19 cellular contexts compared by ENCODE assay signal in the genomic region with DNA sequence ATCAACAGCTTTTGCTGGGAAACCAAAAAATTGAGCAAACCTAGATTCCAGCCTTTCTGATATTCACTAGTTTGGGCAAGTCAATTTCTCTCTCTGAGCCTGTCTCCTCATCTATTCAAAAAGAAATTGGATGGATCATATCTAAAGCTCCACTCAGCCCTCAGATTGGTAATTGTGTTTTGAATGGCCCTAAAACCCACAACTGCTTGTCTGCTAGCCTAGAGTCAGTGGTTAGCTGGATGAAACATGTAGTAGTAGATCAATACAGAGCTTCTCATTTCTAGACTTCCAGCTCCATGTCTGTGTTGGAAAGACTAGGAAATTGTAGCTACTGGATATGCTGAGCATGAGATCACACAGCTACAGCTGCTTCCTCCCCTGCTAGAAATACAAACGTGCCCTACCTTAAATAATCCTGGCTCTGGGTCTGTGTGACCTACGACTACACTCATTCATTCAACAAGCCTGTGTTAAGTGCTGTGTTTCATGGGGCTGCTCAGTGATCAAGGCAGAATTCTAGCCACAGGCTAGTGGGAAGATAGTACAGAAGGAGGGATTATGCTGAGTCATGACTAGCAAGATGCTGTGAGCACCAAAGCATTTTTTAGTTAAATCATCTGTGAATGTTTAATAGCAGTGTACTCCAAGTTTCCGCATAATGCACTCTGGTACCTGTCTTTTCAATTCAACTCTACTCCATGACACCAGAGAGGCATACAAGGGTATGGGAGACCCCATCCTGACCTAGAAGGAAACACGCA. TPM values are rescaled to one million over a fixed set of nuclear protein-coding genes. Genes with fewer than 3 reads are reported as not detected.
A peak's percentile ranks its signal among the peaks of the same experiment; 100 is the strongest.
DNase-seq lines count a peak whose midpoint lies in the region; ATAC-seq and TF ChIP-seq lines count a peak whose summit lies in the region.
"Had no signal": no experiment of that assay in that cellular context is flagged by ENCODE, and none has a peak within 500 bp of the region (broad histone marks: within the 10 kb centered on the region; RNA-seq: fewer than 3 reads in every experiment).

No MANE protein-coding gene starts in this region.

- ATAC-seq in IMR-90 (ENCODE audit: low read depth), result peak; percentile 44
- ATAC-seq in GM21447 (IDR thresholded peaks at IDR 0.05; ENCODE audit: unreplicated experiment), result no peak

- no peak overlapping the region for H3K9ac ChIP-seq in IMR-90 (ENCODE audit: low read depth, low read length)

- H3K9me3 Mint-ChIP-seq in neural crest cell, result no peaks in the 10 kb centered on the region
- H3K9me3 Mint-ChIP-seq: activated CD4-positive, alpha-beta memory T cell treated with anti-CD3 and anti-CD28 coated beads for 36 hours; activated T-helper 1 cell treated with anti-CD3 and anti-CD28 coated beads, Interleukin-12 subunit alpha, Interleukin-12 subunit beta, Interleukin-2, Interleukin-4 antibody, amounts not matched to agents 30 ng/mL and 10 ng/mL and 1 ng/mL, durations not matched to agents 14 hours and 24 hours and 36 hours had no signal

- TF ChIP-seq POLR2A in IMR-90 (IDR thresholded peaks at IDR 0.05; ENCODE audit: low read depth, low read length), result no peak

- H2AFZ ChIP-seq in IMR-90 (replicated peaks; ENCODE audit: low read length, poor library complexity), result no peak overlapping the region

- H2BK20ac ChIP-seq in IMR-90 (ENCODE audit: low read depth, low read length), result no peak overlapping the region

- no peaks in the 10 kb centered on the region for H3K36me3 Mint-ChIP-seq in neural crest cell (ENCODE audit: low read depth)
- H3K36me3 Mint-ChIP-seq: activated CD4-positive, alpha-beta memory T cell treated with anti-CD3 and anti-CD28 coated beads for 36 hours; CD8-positive, alpha-beta memory T cell had no signal

- peak overlapping the region; percentile 48 for H3K27ac Mint-ChIP-seq in neural crest cell (ENCODE audit: unreplicated experiment)
- H3K27ac Mint-ChIP-seq: activated CD4-positive, alpha-beta memory T cell treated with anti-CD3 and anti-CD28 coated beads for 36 hours; activated T-helper 1 cell treated with anti-CD3 and anti-CD28 coated beads, Interleukin-12 subunit alpha, Interleukin-12 subunit beta, Interleukin-2, Interleukin-4 antibody, amounts not matched to agents 30 ng/mL and 10 ng/mL and 1 ng/mL, durations not matched to agents 14 hours and 24 hours and 36 hours had no signal

- H3K27me3 ChIP-seq in IMR-90 (ENCODE audit: control insufficient read depth, insufficient read depth, low read length), result no peaks in the 10 kb centered on the region

- H3K4ac ChIP-seq in IMR-90 (ENCODE audit: low read depth, low read length), result no peak overlapping the region

- H3K4me3 ChIP-seq in IMR-90 (ENCODE audit: insufficient read depth, low read depth, low read length), result no peak overlapping the region

- no peak overlapping the region for H4K8ac ChIP-seq in IMR-90 (ENCODE audit: low read depth in 2 of 2, low read length in 2 of 2)

- peak; percentile 38 for DNase-seq in NCI-H748 (lab: John Stamatoyannopoulos, UW; ENCODE audit: unreplicated experiment)
- no peak for DNase-seq in NCI-H748 treated with DMSO at 0.1 percent for 48 hours (lab: John Stamatoyannopoulos, UW)
- no peak for DNase-seq in IMR-90
- DNase-seq in dermis blood vessel endothelial cell, result peak; percentile 11
- no peak for DNase-seq in neural crest cell (ENCODE audit: low read depth, low spot score)
- no peak for DNase-seq in activated CD4-positive, alpha-beta T cell treated with anti-CD3 and anti-CD28 coated beads, Interleukin-2, amount 50 U/mL, for 48 hours
- no peak for DNase-seq in SK-N-DZ (ENCODE audit: low spot score)
- DNase-seq: activated CD4-positive, alpha-beta memory T cell treated with anti-CD3 and anti-CD28 coated beads for 36 hours; anterior cingulate cortex; CD8-positive, alpha-beta memory T cell; NCI-H146; NCI-H524 treated with DMSO at 0.1 percent for 48 hours; retina; RPMI8226 had no signal

- H3K27ac ChIP-seq in IMR-90 (ENCODE audit: insufficient read depth, low read length), result no peak overlapping the region

- no peak overlapping the region for H3K14ac ChIP-seq in IMR-90 (replicated peaks; ENCODE audit: low read depth, low read length)

- H2AK5ac ChIP-seq in IMR-90 (ENCODE audit: low read depth, low read length), result no peak overlapping the region

- no peak overlapping the region for H2BK15ac ChIP-seq in IMR-90 (ENCODE audit: low read depth, low read length)

- no peak for TF ChIP-seq RAD21 in IMR-90 (IDR thresholded peaks at IDR 0.05; ENCODE audit: low read length)

- no TSS peak for BruUV-seq in IMR-90 (replicated peaks; lab: Mats Ljungman, UMichigan)

- no CpG with 5 or more reads among the region's 4 CpGs for WGBS in IMR-90 (ENCODE audit: extremely low coverage in 2 of 2, insufficient read length in 1 of 2), 2 experiments

- no peak overlapping the region for H3K4me2 ChIP-seq in IMR-90 (ENCODE audit: low read depth, low read length)

- in situ Hi-C loops in IMR-90 (cut with MboI; ENCODE audit: low sequenced_read_pairs), result no loop called here

- TF ChIP-seq CTCF in IMR-90 (conservative IDR thresholded peaks at IDR 0.05; ENCODE audit: low read depth, low read length) (no peak), neural crest cell (conservative IDR thresholded peaks at IDR 0.05) (no peak)

- H2BK5ac ChIP-seq in IMR-90 (ENCODE audit: low read depth, low read length, poor library complexity, severe bottlenecking), result no peak overlapping the region

- H3K4me1 Mint-ChIP-seq in neural crest cell, result no peaks in the 10 kb centered on the region
- H3K4me1 Mint-ChIP-seq: CD8-positive, alpha-beta memory T cell had no signal

- H3K4me3 Mint-ChIP-seq in neural crest cell, result no peak overlapping the region
- H3K4me3 Mint-ChIP-seq: activated CD4-positive, alpha-beta memory T cell treated with anti-CD3 and anti-CD28 coated beads for 36 hours; activated T-helper 1 cell treated with anti-CD3 and anti-CD28 coated beads, Interleukin-12 subunit alpha, Interleukin-12 subunit beta, Interleukin-2, Interleukin-4 antibody, amounts not matched to agents 30 ng/mL and 10 ng/mL and 1 ng/mL, durations not matched to agents 14 hours and 24 hours and 36 hours; CD8-positive, alpha-beta memory T cell had no signal

- H3K18ac ChIP-seq in IMR-90 (ENCODE audit: low read depth, low read length), result no peak overlapping the region

- H3K9me3 ChIP-seq in IMR-90 (ENCODE audit: control insufficient read depth, insufficient read depth, low read length), result no peaks in the 10 kb centered on the region

- no peak overlapping the region for H2BK120ac ChIP-seq in IMR-90 (ENCODE audit: low read depth, low read length)

- H3K79me1 ChIP-seq in IMR-90 (ENCODE audit: low read depth in 1 of 2, low read length in 2 of 2), result no peaks in the 10 kb centered on the region

- intact Hi-C loops in IMR-90 (cut with micrococcal nuclease), result no loop called here

- POLR2A ChIA-PET in IMR-90 (lab: Charles Lee; ENCODE audit: unreplicated experiment), result no interaction called here

- no peak overlapping the region for H2AK9ac ChIP-seq in IMR-90 (replicated peaks; ENCODE audit: low read depth, low read length, poor library complexity)

- dilution Hi-C loops in IMR-90 (cut with HindIII; ENCODE audit: low sequenced_read_pairs, unreplicated experiment), result no loop called here

- H3K36me3 ChIP-seq in IMR-90 (ENCODE audit: control insufficient read depth, insufficient read depth, low read length), result no peaks in the 10 kb centered on the region

- no peaks in the 10 kb centered on the region for H3K9me1 ChIP-seq in IMR-90 (ENCODE audit: insufficient read depth, low read length)

- CTCF ChIA-PET in IMR-90 (lab: Yijun Ruan, JAX), result interaction anchor here (1.3 kb wide), 1 partner anchor 303 kb away, joined by 4 read pairs; no protein-coding TSS in a partner anchor

- no peak overlapping the region for H4K5ac ChIP-seq in IMR-90 (ENCODE audit: low read depth, low read length)

- no peak overlapping the region for H3K56ac ChIP-seq in IMR-90 (ENCODE audit: extremely low read depth, insufficient read depth, low read length)

- H4K91ac ChIP-seq in IMR-90 (ENCODE audit: insufficient read depth, low read depth, low read length), result no peak overlapping the region

- H3K23ac ChIP-seq in IMR-90 (ENCODE audit: low read depth, low read length), result no peak overlapping the region

- no peaks in the 10 kb centered on the region for H3K27me3 Mint-ChIP-seq in neural crest cell (ENCODE audit: low read depth)

- H3K4me1 ChIP-seq in IMR-90 (ENCODE audit: control insufficient read depth, insufficient read depth, low read length), result no peaks in the 10 kb centered on the region

- no peaks in the 10 kb centered on the region for H4K20me1 ChIP-seq in IMR-90 (ENCODE audit: insufficient read depth, low read length)

TF ChIP-seq in IMR-90, 13 proteins besides CTCF, POLR2A, EP300 and RAD21 (continues in another document):
- TF ChIP-seq CHD1 (IDR thresholded peaks at IDR 0.05; ENCODE audit: low read depth, low read length) (no peak), BHLHE40 (IDR thresholded peaks at IDR 0.05; ENCODE audit: low read depth, low read length) (no peak), MAZ (IDR thresholded peaks at IDR 0.05; ENCODE audit: borderline replicate concordance, low read depth, low read length) (no peak), MXI1 (IDR thresholded peaks at IDR 0.05; ENCODE audit: borderline replicate concordance, low read depth, low read length) (no peak), CEBPB (IDR thresholded peaks at IDR 0.05; ENCODE audit: low read depth, low read length) (no peak)

RNA-seq across cellular contexts. Expression of a gene that starts 15.7 kb away (rescaled TPM):
- total RNA-seq in IMR-90 (2012; rRNA removed), result not detected in 2 replicates
- not detected in 2 replicates for polyA plus RNA-seq in IMR-90 (2012; rRNA removed)
- not detected in 2 replicates for polyA plus RNA-seq in IMR-90 (2012; cell fraction: cytosol; rRNA removed)
- not detected in 2 replicates for polyA plus RNA-seq in IMR-90 (2012; cell fraction: nucleus; rRNA removed; ENCODE audit: low replicate concordance)
- not detected in 2 replicates for total RNA-seq in dermis blood vessel endothelial cell
- not detected in 2 replicates for total RNA-seq in neural crest cell
- not detected in 2 replicates for polyA plus RNA-seq in SK-N-DZ (2014; cell fraction: cytosol; rRNA removed)
- not detected in 2 replicates for polyA plus RNA-seq in SK-N-DZ (2014; cell fraction: nucleus; rRNA removed)
- total RNA-seq: activated CD4-positive, alpha-beta memory T cell treated with anti-CD3 and anti-CD28 coated beads for 36 hours; activated T-helper 1 cell treated with anti-CD3 and anti-CD28 coated beads, Interleukin-12 subunit alpha, Interleukin-12 subunit beta, Interleukin-2, Interleukin-4 antibody, amounts not matched to agents 30 ng/mL and 10 ng/mL and 1 ng/mL, durations not matched to agents 14 hours and 24 hours and 36 hours; CD8-positive, alpha-beta memory T cell; endothelial cell of umbilical vein; mesenteric fat pad had no signal
- polyA plus RNA-seq: CD8-positive, alpha-beta memory T cell; endothelial cell of umbilical vein; neural cell had no signal

RNA-seq across cellular contexts. Expression of a gene that starts 38.9 kb away (rescaled TPM):
- total RNA-seq in IMR-90 (2012; rRNA removed), result not detected in 2 replicates
- polyA plus RNA-seq in IMR-90 (2012; rRNA removed), result not detected in 2 replicates
- not detected in 2 replicates for polyA plus RNA-seq in IMR-90 (2012; cell fraction: cytosol; rRNA removed)
- polyA plus RNA-seq in IMR-90 (2012; cell fraction: nucleus; rRNA removed; ENCODE audit: low replicate concordance), result not detected in 2 replicates
- not detected in 2 replicates for total RNA-seq in dermis blood vessel endothelial cell
- not detected in 2 replicates for total RNA-seq in neural crest cell
- not detected in 2 replicates for polyA plus RNA-seq in SK-N-DZ (2014; cell fraction: cytosol; rRNA removed)
- not detected in 2 replicates for polyA plus RNA-seq in SK-N-DZ (2014; cell fraction: nucleus; rRNA removed)
- total RNA-seq: activated CD4-positive, alpha-beta memory T cell treated with anti-CD3 and anti-CD28 coated beads for 36 hours; activated T-helper 1 cell treated with anti-CD3 and anti-CD28 coated beads, Interleukin-12 subunit alpha, Interleukin-12 subunit beta, Interleukin-2, Interleukin-4 antibody, amounts not matched to agents 30 ng/mL and 10 ng/mL and 1 ng/mL, durations not matched to agents 14 hours and 24 hours and 36 hours; CD8-positive, alpha-beta memory T cell; endothelial cell of umbilical vein; mesenteric fat pad had no signal
- polyA plus RNA-seq: CD8-positive, alpha-beta memory T cell; endothelial cell of umbilical vein; neural cell had no signal

RNA-seq across cellular contexts. Expression of a gene that starts 48.6 kb away (rescaled TPM):
- not detected in 2 replicates for total RNA-seq in IMR-90 (2012; rRNA removed)
- polyA plus RNA-seq in IMR-90 (2012; rRNA removed), result not detected in 2 replicates
- polyA plus RNA-seq in IMR-90 (2012; cell fraction: cytosol; rRNA removed), result not detected in 2 replicates
- polyA plus RNA-seq in IMR-90 (2012; cell fraction: nucleus; rRNA removed; ENCODE audit: low replicate concordance), result not detected in 2 replicates
- total RNA-seq in dermis blood vessel endothelial cell, result not detected in 2 replicates
- not detected in 2 replicates for total RNA-seq in neural crest cell
- polyA plus RNA-seq in SK-N-DZ (2014; cell fraction: cytosol; rRNA removed), result not detected in 2 replicates
- polyA plus RNA-seq in SK-N-DZ (2014; cell fraction: nucleus; rRNA removed), result not detected in 2 replicates
- total RNA-seq: activated CD4-positive, alpha-beta memory T cell treated with anti-CD3 and anti-CD28 coated beads for 36 hours; activated T-helper 1 cell treated with anti-CD3 and anti-CD28 coated beads, Interleukin-12 subunit alpha, Interleukin-12 subunit beta, Interleukin-2, Interleukin-4 antibody, amounts not matched to agents 30 ng/mL and 10 ng/mL and 1 ng/mL, durations not matched to agents 14 hours and 24 hours and 36 hours; CD8-positive, alpha-beta memory T cell; endothelial cell of umbilical vein had no signal
- polyA plus RNA-seq: CD8-positive, alpha-beta memory T cell; endothelial cell of umbilical vein; neural cell had no signal

Comparison
In these comparisons a context has a peak if more than half of its experiments do, and no peak if none do; other contexts are left out.
1. DNase-seq: peak in NCI-H748 (single experiment) and dermis blood vessel endothelial cell (single experiment); none in NCI-H748 treated with DMSO at 0.1 percent for 48 hours (single experiment), IMR-90 (single experiment), neural crest cell (single experiment), activated CD4-positive, alpha-beta T cell treated with anti-CD3 and anti-CD28 coated beads, Interleukin-2, amount 50 U/mL, for 48 hours (0 of 2) and SK-N-DZ (single experiment).